Comparison of ENCODE assay signal across 10 cellular contexts in genomic region chr10:57579926-57580325, GRCh38.
DNase-seq lines count a peak whose midpoint lies in the region; ATAC-seq lines count a peak whose summit lies in the region.
"Had no signal": no experiment of that assay in that cellular context is flagged by ENCODE, and none has a peak within 500 bp of the region (broad histone marks: within the 10 kb centered on the region; RNA-seq: fewer than 3 reads in every experiment).

No MANE protein-coding gene starts in this region.

- H3K4me1 Mint-ChIP-seq in effector memory CD8-positive, alpha-beta T cell (ENCODE audit: low read depth in 2 of 2) = no peaks in the 10 kb centered on the region

- no peaks in the 10 kb centered on the region for H3K27me3 ChIP-seq in H7 (ENCODE audit: control insufficient read depth, insufficient read depth, low read length)

- ATAC-seq in effector memory CD8-positive, alpha-beta T cell (replicated peaks) = no peak
- ATAC-seq in HG02642 (IDR thresholded peaks at IDR 0.05; ENCODE audit: poor library complexity, unreplicated experiment) = no peak
- ATAC-seq: activated T-cell treated with anti-CD3 and anti-CD28 coated beads, Interleukin-2, amount 50 U/mL, for 4 hours had no signal

- no peak overlapping the region for H3K4me3 ChIP-seq in H7 (ENCODE audit: insufficient read depth, low read depth, low read length)

- H3K27ac Mint-ChIP-seq in effector memory CD8-positive, alpha-beta T cell = no peak overlapping the region

- H3K36me3 ChIP-seq in H7 (replicated peaks; ENCODE audit: control insufficient read depth, insufficient read depth, low read length) = no peaks in the 10 kb centered on the region

- H3K4me3 Mint-ChIP-seq in effector memory CD8-positive, alpha-beta T cell = no peak overlapping the region
- H3K4me3 Mint-ChIP-seq: activated T-cell treated with anti-CD3 and anti-CD28 coated beads, Interleukin-2, amount 50 U/mL, for 4 hours had no signal

- no peaks in the 10 kb centered on the region for H3K27me3 Mint-ChIP-seq in effector memory CD8-positive, alpha-beta T cell

- H3K9me3 Mint-ChIP-seq in effector memory CD8-positive, alpha-beta T cell = no peaks in the 10 kb centered on the region

- H3K36me3 Mint-ChIP-seq in effector memory CD8-positive, alpha-beta T cell (ENCODE audit: insufficient read depth) = no peaks in the 10 kb centered on the region

- DNase-seq in Ammon's horn (ENCODE audit: low spot score) (peak; percentile 54), H7 (peak; percentile 26), OCI-M1 (lab: John Stamatoyannopoulos, UW) (peak; percentile 46), iPS DF 19.7 (ENCODE audit: low read depth, low spot score) (peak; percentile 60), ureter (ENCODE audit: low spot score) (no peak), T1000 (lab: John Stamatoyannopoulos, UW) (no peak)
- DNase-seq in effector memory CD8-positive, alpha-beta T cell = no peak
- DNase-seq: activated T-cell treated with anti-CD3 and anti-CD28 coated beads, Interleukin-2, amount 50 U/mL, for 4 hours; right cardiac atrium had no signal

Comparison
In these comparisons a context has a peak if more than half of its experiments do, and no peak if none do; other contexts are left out.
1. DNase-seq: peak in Ammon's horn (single experiment), H7 (single experiment), OCI-M1 (single experiment) and iPS DF 19.7 (single experiment); none in ureter (single experiment), effector memory CD8-positive, alpha-beta T cell (0 of 3) and T1000 (single experiment).